Comparison of ENCODE assay signal across 2 cellular contexts in the genomic region with DNA sequence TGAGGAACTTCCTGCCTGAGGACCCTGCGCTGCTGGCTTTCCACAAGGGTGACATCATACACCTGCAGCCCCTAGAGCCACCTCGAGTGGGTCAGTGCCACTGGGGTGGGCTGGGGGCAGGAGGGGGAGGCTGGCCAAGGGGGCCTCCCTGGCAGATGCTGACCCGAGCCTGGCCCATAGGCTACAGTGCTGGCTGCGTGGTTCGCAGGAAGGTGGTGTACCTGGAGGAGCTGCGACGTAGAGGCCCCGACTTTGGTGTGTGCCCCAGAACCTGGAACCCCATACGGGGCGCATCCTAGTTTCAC.
TF ChIP-seq lines count a peak whose summit lies in the region.

No MANE protein-coding gene starts in this region.

TF ChIP-seq in IMR-90, 13 proteins besides CTCF, POLR2A, EP300 and RAD21:
- no peak for TF ChIP-seq FOS (IDR thresholded peaks at IDR 0.05; ENCODE audit: low read depth, low read length)
- TF ChIP-seq MAFK (IDR thresholded peaks at IDR 0.05; ENCODE audit: low read depth, low read length) = no peak

TF ChIP-seq in GM12878, 131 proteins besides CTCF, POLR2A, EP300 and RAD21:
- TF ChIP-seq, protein P1, sequence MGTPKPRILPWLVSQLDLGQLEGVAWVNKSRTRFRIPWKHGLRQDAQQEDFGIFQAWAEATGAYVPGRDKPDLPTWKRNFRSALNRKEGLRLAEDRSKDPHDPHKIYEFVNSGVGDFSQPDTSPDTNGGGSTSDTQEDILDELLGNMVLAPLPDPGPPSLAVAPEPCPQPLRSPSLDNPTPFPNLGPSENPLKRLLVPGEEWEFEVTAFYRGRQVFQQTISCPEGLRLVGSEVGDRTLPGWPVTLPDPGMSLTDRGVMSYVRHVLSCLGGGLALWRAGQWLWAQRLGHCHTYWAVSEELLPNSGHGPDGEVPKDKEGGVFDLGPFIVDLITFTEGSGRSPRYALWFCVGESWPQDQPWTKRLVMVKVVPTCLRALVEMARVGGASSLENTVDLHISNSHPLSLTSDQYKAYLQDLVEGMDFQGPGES (IDR thresholded peaks at IDR 0.05) = no peak
- TF ChIP-seq CHD1 (IDR thresholded peaks at IDR 0.05; ENCODE audit: low read depth, low read length) = no peak
- TF ChIP-seq ZNF207 (IDR thresholded peaks at IDR 0.05; ENCODE audit: borderline replicate concordance) = no peak
- TF ChIP-seq JUND (IDR thresholded peaks at IDR 0.05; ENCODE audit: low read depth, low read length) = no peak
- TF ChIP-seq ZNF622 (IDR thresholded peaks at IDR 0.05) = no peak
